ENCODE assay signal across 8 cellular contexts in genomic region chr9:83219154-83219923, GRCh38.
DNase-seq lines count a peak whose midpoint lies in the region; ATAC-seq, FAIRE-seq and TF ChIP-seq lines count a peak whose summit lies in the region.

No MANE protein-coding gene starts in this region.

- H3K4me2 ChIP-seq in K562 (ENCODE audit: insufficient read depth, low read length) (no peak overlapping the region), parathyroid adenoma (ENCODE audit: low read length) (peak overlapping the region; percentile 94)

- CTCF ChIA-PET in activated CD4-positive, alpha-beta T cell treated with anti-CD3 and anti-CD28 coated beads, Interleukin-2, amount 10 ng/mL, durations not matched to agents 7 days and 5 days (lab: Charles Lee), result no interaction called here
- CTCF ChIA-PET in K562 (lab: Yijun Ruan, JAX; ENCODE audit: low intra/inter-chr PET ratio), result no interaction called here

- peak overlapping the region; percentile 55 for H3K4me3 Mint-ChIP-seq in activated CD4-positive, alpha-beta T cell treated with anti-CD3 and anti-CD28 coated beads, Interleukin-2, amount 10 ng/mL, durations not matched to agents 7 days and 5 days

- no peak for DNase-seq in activated CD4-positive, alpha-beta T cell treated with anti-CD3 and anti-CD28 coated beads, Interleukin-2, amount 10 ng/mL, durations not matched to agents 7 days and 5 days
- DNase-seq in activated CD4-positive, alpha-beta T cell treated with anti-CD3 and anti-CD28 coated beads, Interleukin-2, amount 50 U/mL, for 4 hours, result no peak
- DNase-seq in NCI-H510A treated with DMSO at 0.1 percent for 48 hours (lab: John Stamatoyannopoulos, UW) (peak; percentile 86), K562 (ENCODE audit: extremely low read depth in 1 of 4, low spot score in 3 of 4) (peak in 2 of 4 experiments; percentile 23 to 26), hepatic stellate cell (ENCODE audit: low spot score) (peak; percentile 79)

- H3K9me3 Mint-ChIP-seq in activated CD4-positive, alpha-beta T cell treated with anti-CD3 and anti-CD28 coated beads, Interleukin-2, amount 10 ng/mL, durations not matched to agents 7 days and 5 days, result no peaks in the 10 kb centered on the region

- no peaks in the 10 kb centered on the region for H3K4me1 Mint-ChIP-seq in activated CD4-positive, alpha-beta T cell treated with anti-CD3 and anti-CD28 coated beads, Interleukin-2, amount 10 ng/mL, durations not matched to agents 7 days and 5 days

- no peak for TF ChIP-seq RAD21 in K562 (CRISPR knock-in tag; conservative IDR thresholded peaks at IDR 0.05 in 1 of 2, IDR thresholded peaks at IDR 0.05 in 1 of 2)

- TF ChIP-seq CTCF in K562 (IDR thresholded peaks at IDR 0.05 in 2 of 3, conservative IDR thresholded peaks at IDR 0.05 in 1 of 3; ENCODE audit: insufficient read depth in 2 of 3, low read depth in 1 of 3, low read length in 3 of 3) (no peak), parathyroid adenoma (IDR thresholded peaks at IDR 0.05) (peak; percentile 52)

- H3K9me1 ChIP-seq in K562 (ENCODE audit: control insufficient read depth, insufficient read depth, low read length), result no peaks in the 10 kb centered on the region

- H3K4me3 ChIP-seq in K562 (no peak overlapping the region), parathyroid adenoma (ENCODE audit: low read depth, low read length) (peak overlapping the region; percentile 80)

- H3K27me3 Mint-ChIP-seq in activated CD4-positive, alpha-beta T cell treated with anti-CD3 and anti-CD28 coated beads, Interleukin-2, amount 10 ng/mL, durations not matched to agents 7 days and 5 days, result peaks cover 26% of the 10 kb centered on the region

- intact Hi-C loops in K562 (cut with micrococcal nuclease), result no loop called here

- no peak overlapping the region for H3K9ac ChIP-seq in K562 (ENCODE audit: insufficient read depth in 1 of 2, low read depth in 2 of 2, low read length in 2 of 2)
- H3K9ac ChIP-seq in parathyroid adenoma, result no peak overlapping the region

- no peaks in the 10 kb centered on the region for H3K36me3 Mint-ChIP-seq in activated CD4-positive, alpha-beta T cell treated with anti-CD3 and anti-CD28 coated beads, Interleukin-2, amount 10 ng/mL, durations not matched to agents 7 days and 5 days (ENCODE audit: low read depth)

- no peaks in the 10 kb centered on the region for H3K36me3 ChIP-seq in K562 (ENCODE audit: control insufficient read depth, insufficient read depth, low read length)
- no peaks in the 10 kb centered on the region for H3K36me3 ChIP-seq in parathyroid adenoma (ENCODE audit: control insufficient read depth, insufficient read depth, low read length)

- no peak overlapping the region for H3K27ac Mint-ChIP-seq in activated CD4-positive, alpha-beta T cell treated with anti-CD3 and anti-CD28 coated beads, Interleukin-2, amount 10 ng/mL, durations not matched to agents 7 days and 5 days

- TF ChIP-seq POLR2A in K562 (conservative IDR thresholded peaks at IDR 0.05), result no peak

- H3K4me1 ChIP-seq in K562 (replicated peaks in 1 of 2; ENCODE audit: control insufficient read depth in 2 of 2, insufficient read depth in 2 of 2, low read length in 2 of 2), result peaks cover 0 to 4% of the 10 kb centered on the region in 2 experiments; a peak in 2 of 5 replicates
- no peaks in the 10 kb centered on the region for H3K4me1 ChIP-seq in parathyroid adenoma

- H2AFZ ChIP-seq in K562 (ENCODE audit: low read depth, low read length) (no peak overlapping the region), parathyroid adenoma (peak overlapping the region; percentile 85)

- WGBS in K562 (ENCODE audit: insufficient coverage, low coverage, missing lambda C conversion rate), result 4% methylated on average over 29 of the region's 40 CpGs

- BruUV-seq in K562 (replicated peaks; lab: Mats Ljungman, UMichigan), result no TSS peak

- H3K27ac ChIP-seq in K562 (ENCODE audit: extremely low read depth, low read depth, low read length), result no peak overlapping the region
- peak overlapping the region; percentile 77 for H3K27ac ChIP-seq in parathyroid adenoma

- FAIRE-seq in K562 (lab: Jason Lieb, UNC), result no peak

- H3K79me2 ChIP-seq in K562 (ENCODE audit: control insufficient read depth, insufficient read depth, low read length), result no peaks in the 10 kb centered on the region
- H3K79me2 ChIP-seq in parathyroid adenoma, result no peaks in the 10 kb centered on the region

- POLR2A ChIA-PET in activated CD4-positive, alpha-beta T cell treated with anti-CD3 and anti-CD28 coated beads, Interleukin-2, amount 10 ng/mL, durations not matched to agents 7 days and 5 days (lab: Charles Lee), result no interaction called here
- POLR2A ChIA-PET in K562 (lab: Yijun Ruan, JAX), result interaction anchor here (0.6 kb wide), 1 partner anchor 10 kb away, joined by 3 read pairs; no protein-coding TSS in a partner anchor

- ATAC-seq in HG03139 (IDR thresholded peaks at IDR 0.05; ENCODE audit: unreplicated experiment), result peak; percentile 50
- peak; percentile 86 for ATAC-seq in K562
- no peak for ATAC-seq in HG02973 (IDR thresholded peaks at IDR 0.05; ENCODE audit: unreplicated experiment)

- H3K27me3 ChIP-seq in K562 (ENCODE audit: control insufficient read depth in 2 of 2, insufficient read depth in 2 of 2, low read length in 2 of 2), result no peaks in the 10 kb centered on the region
- H3K27me3 ChIP-seq in parathyroid adenoma (ENCODE audit: control insufficient read depth, insufficient read depth, low read length), result no peaks in the 10 kb centered on the region

- in situ Hi-C loops in K562 (cut with MboI), result no loop called here

- no peaks in the 10 kb centered on the region for H4K20me1 ChIP-seq in K562 (replicated peaks; ENCODE audit: control insufficient read depth, insufficient read depth, low read length)

- no peak for TF ChIP-seq EP300 in K562 (IDR thresholded peaks at IDR 0.05; ENCODE audit: low read length)

- no peaks in the 10 kb centered on the region for H3K9me3 ChIP-seq in K562 (replicated peaks; ENCODE audit: control insufficient read depth, insufficient read depth, low read depth, low read length)
- no peaks in the 10 kb centered on the region for H3K9me3 ChIP-seq in parathyroid adenoma (ENCODE audit: control insufficient read depth, low read length)

TF ChIP-seq in K562, 482 proteins besides CTCF, POLR2A, EP300 and RAD21:
- TF ChIP-seq EZH2 (IDR thresholded peaks at IDR 0.05; ENCODE audit: borderline replicate concordance, low read depth, low read length), result no peak
- peak; percentile 59; the same call in 1 of the 2 replicates for TF ChIP-seq RFX1 (IDR thresholded peaks at IDR 0.05)
- TF ChIP-seq NFIC (IDR thresholded peaks at IDR 0.05), result no peak
- no peak for TF ChIP-seq ZBTB26 (CRISPR knock-in tag; IDR thresholded peaks at IDR 0.05)
- no peak for TF ChIP-seq EP400 (IDR thresholded peaks at IDR 0.05)
- no peak for TF ChIP-seq KAT2B (IDR thresholded peaks at IDR 0.05; ENCODE audit: low read depth, low read length)
- no peak for TF ChIP-seq USF1 (CRISPR knock-in tag; IDR thresholded peaks at IDR 0.05)
- TF ChIP-seq ZNF174 (CRISPR knock-in tag; IDR thresholded peaks at IDR 0.05), result no peak
- TF ChIP-seq POLR2B (IDR thresholded peaks at IDR 0.05; ENCODE audit: low read depth, partially characterized antibody), result no peak
- no peak for TF ChIP-seq RBM34 (IDR thresholded peaks at IDR 0.05; ENCODE audit: borderline replicate concordance, insufficient read depth, low read length)
- TF ChIP-seq RCOR1 (IDR thresholded peaks at IDR 0.05; ENCODE audit: borderline replicate concordance in 1 of 2, low read depth in 2 of 2, low read length in 2 of 2), result no peak
- TF ChIP-seq VEZF1 (CRISPR knock-in tag; IDR thresholded peaks at IDR 0.05), result peak; percentile 52; the same call in 1 of the 2 replicates

Comparison
In these comparisons a context has a peak if more than half of its experiments do, and no peak if none do; other contexts are left out.
1. DNase-seq: peak in NCI-H510A treated with DMSO at 0.1 percent for 48 hours (single experiment) and hepatic stellate cell (single experiment); none in activated CD4-positive, alpha-beta T cell treated with anti-CD3 and anti-CD28 coated beads, Interleukin-2, amount 10 ng/mL, durations not matched to agents 7 days and 5 days (single experiment) and activated CD4-positive, alpha-beta T cell treated with anti-CD3 and anti-CD28 coated beads, Interleukin-2, amount 50 U/mL, for 4 hours (0 of 2).